In the genomic region with DNA sequence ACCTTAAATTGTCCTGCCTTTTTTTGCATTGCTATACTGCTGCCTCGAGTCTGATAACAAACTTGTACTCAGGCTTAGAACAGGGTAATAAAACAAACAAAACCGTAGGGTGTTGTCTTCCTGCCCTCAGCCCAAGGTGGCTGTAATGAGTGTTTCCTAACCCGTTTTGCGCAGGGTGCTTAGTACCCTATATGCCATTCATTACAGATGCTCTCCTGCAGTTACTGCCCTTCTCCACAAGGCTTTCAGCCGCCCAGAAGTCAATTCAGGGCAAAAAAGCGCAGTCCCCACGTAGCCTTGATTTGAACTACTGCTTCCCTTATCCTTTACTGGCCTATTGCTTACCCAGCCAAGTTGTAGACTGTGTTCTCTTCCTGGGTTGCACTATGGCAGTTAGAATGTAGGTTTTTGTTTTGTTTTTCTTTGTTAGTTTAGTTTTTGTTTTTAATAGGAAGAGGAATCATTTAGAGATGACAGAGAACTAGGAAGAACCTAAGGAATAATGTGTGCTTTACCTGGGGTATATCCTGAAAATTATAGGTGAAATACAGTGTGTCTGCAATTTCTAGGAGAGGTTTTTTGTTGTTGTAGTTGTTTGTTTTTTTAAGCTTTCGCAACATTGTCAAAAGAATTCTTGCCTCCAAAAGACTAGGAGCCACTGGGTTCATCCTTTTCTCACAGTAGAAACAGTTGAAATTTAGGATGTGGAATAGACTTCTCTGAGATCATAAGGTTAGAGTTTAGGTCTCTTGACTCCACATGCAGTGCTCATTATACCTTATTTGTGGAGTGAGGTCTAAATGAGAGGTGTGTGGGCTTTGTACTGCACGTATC, we compare ENCODE assay signal across 8 cellular contexts. TPM values are rescaled to one million over a fixed set of nuclear protein-coding genes. Genes with fewer than 3 reads are reported as not detected.
DNase-seq lines count a peak whose midpoint lies in the region; ATAC-seq, FAIRE-seq and TF ChIP-seq lines count a peak whose summit lies in the region.

No MANE protein-coding gene starts in this region.

- dilution Hi-C loops in endothelial cell of umbilical vein (cut with MboI; ENCODE audit: extremely low pct_ligation_motif_present, low sequenced_read_pairs): no loop called here

- peak overlapping the region; percentile 72 for H3K27ac ChIP-seq in endothelial cell of umbilical vein (ENCODE audit: insufficient read depth, low read depth, low read length)
- H3K27ac ChIP-seq in muscle layer of colon (ENCODE audit: low read depth, low read length): peak overlapping the region; percentile 92

- peak overlapping the region; percentile 42 to 97 (median 86) for H3K4me3 ChIP-seq in endothelial cell of umbilical vein (replicated peaks in 1 of 3; ENCODE audit: insufficient read depth in 1 of 3, low read depth in 1 of 3, low read length in 3 of 3)
- H3K4me3 ChIP-seq in muscle layer of colon (ENCODE audit: low read depth in 1 of 2, low read length in 2 of 2): peak overlapping the region; percentile 92 to 96

- POLR2A ChIA-PET in endothelial cell of umbilical vein (lab: Charles Lee): interaction anchor here (0.8 kb wide), 1 partner anchor 20 kb away, joined by 8 read pairs; no protein-coding TSS in a partner anchor

- DNase-seq in AML-193 (lab: John Stamatoyannopoulos, UW) (peak; percentile 93 to 95), NCI-H774 (lab: John Stamatoyannopoulos, UW) (peak; percentile 17), endothelial cell of umbilical vein (ENCODE audit: low read depth, low spot score) (peak; percentile 78)
- peak; percentile 10 to 32 for DNase-seq in activated CD8-positive, alpha-beta memory T cell treated with anti-CD3 and anti-CD28 coated beads for 1 hour (ENCODE audit: extremely low read depth in 1 of 2, low read depth in 1 of 2)
- DNase-seq in stimulated activated naive CD4-positive, alpha-beta T cell (lab: John Stamatoyannopoulos, UW): peak; percentile 14 to 63 (median 40)

- intact Hi-C loops in endothelial cell of umbilical vein (cut with micrococcal nuclease): loop anchor here (1.0 to 5.0 kb wide), 5 partner anchors 20 to 217 kb away; no protein-coding TSS in a partner anchor

- ATAC-seq in GM18861 (IDR thresholded peaks at IDR 0.05; ENCODE audit: unreplicated experiment): peak; percentile 70
- ATAC-seq in HG03103 (IDR thresholded peaks at IDR 0.05; ENCODE audit: low read depth, unreplicated experiment): peak; percentile 53

- H2AFZ ChIP-seq in endothelial cell of umbilical vein (ENCODE audit: low read depth, low read length): no peak overlapping the region

- TF ChIP-seq CTCF in endothelial cell of umbilical vein (IDR thresholded peaks at IDR 0.05; ENCODE audit: extremely low read depth in 1 of 2, insufficient read depth in 1 of 2, low read depth in 1 of 2, low read length in 2 of 2): peak; percentile 71

- peaks cover 47% of the 10 kb centered on the region for H3K79me2 ChIP-seq in endothelial cell of umbilical vein (ENCODE audit: control insufficient read depth, insufficient read depth, low read length)

- H3K4me2 ChIP-seq in endothelial cell of umbilical vein (ENCODE audit: insufficient read depth, low read length): peak overlapping the region; percentile 92

- H3K4me1 ChIP-seq in endothelial cell of umbilical vein (ENCODE audit: control insufficient read depth, extremely low read depth, insufficient read depth, low read length) (peaks cover 23% of the 10 kb centered on the region), muscle layer of colon (ENCODE audit: insufficient read depth, low read length) (peaks cover 30% of the 10 kb centered on the region)

- CTCF ChIA-PET in endothelial cell of umbilical vein (lab: Charles Lee): interaction anchor here (0.7 to 2.2 kb wide), 5 partner anchors 11 to 174 kb away, joined by 3 to 10 read pairs (median 4); no protein-coding TSS in a partner anchor

- H3K36me3 ChIP-seq in endothelial cell of umbilical vein (ENCODE audit: control insufficient read depth in 2 of 2, extremely low read depth in 1 of 2, insufficient read depth in 2 of 2, low read length in 2 of 2) (peaks cover 3 to 6% of the 10 kb centered on the region in 2 experiments), muscle layer of colon (ENCODE audit: insufficient read depth, low read length) (peaks cover 21% of the 10 kb centered on the region)

- H3K9ac ChIP-seq in endothelial cell of umbilical vein (replicated peaks; ENCODE audit: extremely low read depth, insufficient read depth, low read length): peak overlapping the region; percentile 85
- peak overlapping the region; percentile 92 for H3K9ac ChIP-seq in muscle layer of colon (ENCODE audit: low read length)

- no peaks in the 10 kb centered on the region for H3K9me1 ChIP-seq in endothelial cell of umbilical vein (replicated peaks; ENCODE audit: control insufficient read depth, extremely low read depth, insufficient read depth, low read length)

- TF ChIP-seq POLR2A in endothelial cell of umbilical vein (IDR thresholded peaks at IDR 0.05; ENCODE audit: low read depth, low read length): no peak

- H4K20me1 ChIP-seq in endothelial cell of umbilical vein (replicated peaks; ENCODE audit: control insufficient read depth, extremely low read depth, insufficient read depth, low read length): peaks cover 2% of the 10 kb centered on the region

- TSS peak; percentile 33 for BruUV-seq in endothelial cell of umbilical vein (replicated peaks; lab: Mats Ljungman, UMichigan)

- H3K9me3 ChIP-seq in endothelial cell of umbilical vein (replicated peaks; ENCODE audit: control insufficient read depth, insufficient read depth, low read length) (no peaks in the 10 kb centered on the region), muscle layer of colon (ENCODE audit: low read length) (no peaks in the 10 kb centered on the region)

- H3K27me3 ChIP-seq in endothelial cell of umbilical vein (ENCODE audit: control insufficient read depth in 2 of 2, insufficient read depth in 2 of 2, low read length in 2 of 2): no peaks in the 10 kb centered on the region
- no peaks in the 10 kb centered on the region for H3K27me3 ChIP-seq in muscle layer of colon (ENCODE audit: control insufficient read depth in 1 of 2, insufficient read depth in 2 of 2, low read length in 2 of 2)

- FAIRE-seq in endothelial cell of umbilical vein (lab: Jason Lieb, UNC): peak; percentile 84

TF ChIP-seq in endothelial cell of umbilical vein, 7 proteins besides CTCF, POLR2A, EP300 and RAD21:
- no peak for TF ChIP-seq JUN (IDR thresholded peaks at IDR 0.05; ENCODE audit: borderline replicate concordance, insufficient read depth, insufficient read length, low read depth)
TF ChIP-seq in endothelial cell of umbilical vein: peak in this region for 0.

RNA-seq across cellular contexts. Expression of gene HMGXB3, which starts 1.3 kb away (rescaled TPM):
- 43.0 and 52.6 TPM in 2 replicates for total RNA-seq in endothelial cell of umbilical vein
- polyA plus RNA-seq in endothelial cell of umbilical vein: 34.8 and 38.3 TPM in 2 replicates
- 21.7 and 24.9 TPM in 2 replicates for polyA plus RNA-seq in endothelial cell of umbilical vein (2011; cell fraction: cytosol; rRNA removed)
- 114 TPM in 2 replicates for polyA plus RNA-seq in endothelial cell of umbilical vein (2011; cell fraction: nucleus; rRNA removed)
- polyA plus RNA-seq in endothelial cell of umbilical vein (2012): 22.4 and 28.7 TPM in 2 replicates
- polyA minus RNA-seq in endothelial cell of umbilical vein: 62.7 and 70.4 TPM in 2 replicates
- 30.9 TPM for polyA minus RNA-seq in endothelial cell of umbilical vein (2011; cell fraction: cytosol; rRNA and poly(A)+ RNA removed)
- polyA minus RNA-seq in endothelial cell of umbilical vein (2011; cell fraction: nucleus; rRNA and poly(A)+ RNA removed): 52.1 and 57.0 TPM in 2 replicates

RNA-seq across cellular contexts. Expression of gene TIGD6, which starts 1.4 kb away (rescaled TPM):
- total RNA-seq in endothelial cell of umbilical vein: 3.6 and 4.1 TPM in 2 replicates
- polyA plus RNA-seq in endothelial cell of umbilical vein: 5.0 and 5.4 TPM in 2 replicates
- 2.9 and 3.7 TPM in 2 replicates for polyA plus RNA-seq in endothelial cell of umbilical vein (2011; cell fraction: cytosol; rRNA removed)
- 4.4 and 5.5 TPM in 2 replicates for polyA plus RNA-seq in endothelial cell of umbilical vein (2011; cell fraction: nucleus; rRNA removed)
- polyA plus RNA-seq in endothelial cell of umbilical vein (2012): 2.7 and 3.9 TPM in 2 replicates
- polyA minus RNA-seq in endothelial cell of umbilical vein: 13.5 and 17.0 TPM in 2 replicates
- 2.9 TPM for polyA minus RNA-seq in endothelial cell of umbilical vein (2011; cell fraction: cytosol; rRNA and poly(A)+ RNA removed)
- polyA minus RNA-seq in endothelial cell of umbilical vein (2011; cell fraction: nucleus; rRNA and poly(A)+ RNA removed): 7.1 and 15.4 TPM in 2 replicates

RNA-seq across cellular contexts. Expression of gene SLC26A2, which starts 41.3 kb away (rescaled TPM):
- 16.5 and 16.8 TPM in 2 replicates for total RNA-seq in endothelial cell of umbilical vein
- polyA plus RNA-seq in endothelial cell of umbilical vein: 5.0 and 5.9 TPM in 2 replicates
- 4.1 and 4.3 TPM in 2 replicates for polyA plus RNA-seq in endothelial cell of umbilical vein (2011; cell fraction: cytosol; rRNA removed)
- polyA plus RNA-seq in endothelial cell of umbilical vein (2011; cell fraction: nucleus; rRNA removed): 4.0 and 4.5 TPM in 2 replicates
- polyA plus RNA-seq in endothelial cell of umbilical vein (2012): 9.5 and 14.9 TPM in 2 replicates
- polyA minus RNA-seq in endothelial cell of umbilical vein: 54.2 and 54.7 TPM in 2 replicates
- polyA minus RNA-seq in endothelial cell of umbilical vein (2011; cell fraction: cytosol; rRNA and poly(A)+ RNA removed): 4.4 TPM
- 6.5 and 18.6 TPM in 2 replicates for polyA minus RNA-seq in endothelial cell of umbilical vein (2011; cell fraction: nucleus; rRNA and poly(A)+ RNA removed)

RNA-seq across cellular contexts. Expression of gene PDE6A, which starts 57.3 kb away (rescaled TPM):
- not detected in 2 replicates for total RNA-seq in endothelial cell of umbilical vein
- polyA plus RNA-seq in endothelial cell of umbilical vein: not detected in 2 replicates
- not detected in 2 replicates for polyA plus RNA-seq in endothelial cell of umbilical vein (2011; cell fraction: cytosol; rRNA removed)
- polyA plus RNA-seq in endothelial cell of umbilical vein (2011; cell fraction: nucleus; rRNA removed): not detected in 2 replicates
- polyA plus RNA-seq in endothelial cell of umbilical vein (2012): 0.07 TPM in 1 of 2 replicates, not detected in the other
- polyA minus RNA-seq in endothelial cell of umbilical vein: not detected in 2 replicates
- not detected for polyA minus RNA-seq in endothelial cell of umbilical vein (2011; cell fraction: cytosol; rRNA and poly(A)+ RNA removed)
- polyA minus RNA-seq in endothelial cell of umbilical vein (2011; cell fraction: nucleus; rRNA and poly(A)+ RNA removed): not detected in 2 replicates

Comparison
In these comparisons a context has a peak if more than half of its experiments do, and no peak if none do; other contexts are left out.
1. Peak in every context shown above with its lines: DNase-seq, ATAC-seq, H3K4me3 ChIP-seq and H3K27ac ChIP-seq.
2. DNase-seq: peak in every context shown above with its lines; median percentile 94 in AML-193; 78 in endothelial cell of umbilical vein; 40 in stimulated activated naive CD4-positive, alpha-beta T cell; 21 in activated CD8-positive, alpha-beta memory T cell treated with anti-CD3 and anti-CD28 coated beads for 1 hour; 17 in NCI-H774.